ENCODE assay signal across 19 cellular contexts in the genomic region with DNA sequence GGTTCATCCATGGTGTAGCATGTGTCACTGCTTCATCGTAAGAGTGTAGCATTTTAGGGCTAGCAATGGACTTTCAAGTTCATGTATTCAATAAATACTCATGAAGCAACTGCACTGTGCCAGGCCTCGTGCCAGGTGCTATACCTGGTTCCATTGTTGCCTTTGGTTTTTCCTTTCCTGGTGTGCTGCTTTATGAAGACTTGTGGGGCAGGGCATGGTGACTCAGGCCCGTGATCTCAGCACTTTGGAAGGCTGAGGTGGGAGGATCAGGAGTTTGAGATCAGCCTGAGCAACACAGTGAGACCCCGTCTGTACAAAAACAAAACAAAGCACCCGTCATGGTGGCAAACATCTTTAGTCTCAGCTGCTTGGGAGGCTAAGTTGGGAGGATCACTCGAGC. TPM values are rescaled to one million over a fixed set of nuclear protein-coding genes. Genes with fewer than 3 reads are reported as not detected.
A peak's percentile ranks its signal among the peaks of the same experiment; 100 is the strongest.
DNase-seq lines count a peak whose midpoint lies in the region; TF ChIP-seq lines count a peak whose summit lies in the region.
"Had no signal": no experiment of that assay in that cellular context is flagged by ENCODE, and none has a peak within 500 bp of the region (broad histone marks: within the 10 kb centered on the region; RNA-seq: fewer than 3 reads in every experiment).

No MANE protein-coding gene starts in this region.

- H3K27me3 ChIP-seq in GM23248 (replicated peaks; ENCODE audit: insufficient read depth): no peaks in the 10 kb centered on the region
- no peaks in the 10 kb centered on the region for H3K27me3 ChIP-seq in osteoblast (ENCODE audit: insufficient read depth, low read length)
- H3K27me3 ChIP-seq in neural progenitor cell: no peaks in the 10 kb centered on the region
- H3K27me3 ChIP-seq: heart right ventricle had no signal

- H3K4me3 ChIP-seq in GM23248 (no peak overlapping the region), epithelial cell of esophagus (ENCODE audit: low read length) (no peak overlapping the region), osteoblast (ENCODE audit: insufficient read depth, low read length) (no peak overlapping the region), neural progenitor cell (no peak overlapping the region)
- H3K4me3 ChIP-seq: heart right ventricle had no signal

- H3K27ac Mint-ChIP-seq in progenitor cell of endocrine pancreas (no peak overlapping the region), neural progenitor cell (no peak overlapping the region)

- H3K9me3 Mint-ChIP-seq in progenitor cell of endocrine pancreas (ENCODE audit: low read depth) (peaks cover 13% of the 10 kb centered on the region), neural progenitor cell (peaks cover 22% of the 10 kb centered on the region)
- H3K9me3 Mint-ChIP-seq: central memory CD8-positive, alpha-beta T cell had no signal

- in situ Hi-C loops in GM23248 (cut with MboI): no loop called here

- no peak for TF ChIP-seq CTCF in epithelial cell of esophagus (IDR thresholded peaks at IDR 0.05; ENCODE audit: insufficient read depth, low read depth, low read length, missing control alignments)
- no peak for TF ChIP-seq CTCF in osteoblast (IDR thresholded peaks at IDR 0.05; ENCODE audit: extremely low read depth, low read depth, low read length)
- no peak for TF ChIP-seq CTCF in progenitor cell of endocrine pancreas (IDR thresholded peaks at IDR 0.05; ENCODE audit: unreplicated experiment)
- TF ChIP-seq CTCF in neural progenitor cell (IDR thresholded peaks at IDR 0.05): no peak

- peaks cover 27% of the 10 kb centered on the region for H3K4me1 ChIP-seq in GM23248 (ENCODE audit: insufficient read depth)
- H3K4me1 ChIP-seq in osteoblast (ENCODE audit: insufficient read depth, low read length): peaks cover 38% of the 10 kb centered on the region
- no peaks in the 10 kb centered on the region for H3K4me1 ChIP-seq in neural progenitor cell

- H3K9me2 ChIP-seq in GM23248 (ENCODE audit: insufficient read depth): no peaks in the 10 kb centered on the region

- H3K79me2 ChIP-seq in GM23248 (ENCODE audit: insufficient read depth) (no peaks in the 10 kb centered on the region), osteoblast (ENCODE audit: insufficient read depth, low read length) (no peaks in the 10 kb centered on the region), neural progenitor cell (ENCODE audit: low read depth) (no peaks in the 10 kb centered on the region)

- H3K27ac ChIP-seq in GM23248: no peak overlapping the region
- H3K27ac ChIP-seq in osteoblast (ENCODE audit: low read depth, low read length): peak overlapping the region; percentile 75
- no peak overlapping the region for H3K27ac ChIP-seq in neural progenitor cell
- H3K27ac ChIP-seq: heart right ventricle had no signal

- 58 to 62% methylated on average over 6 of the region's 6 CpGs for WGBS in GM23248 (ENCODE audit: low coverage in 1 of 2, low lambda C conversion rate in 2 of 2, missing lambda C conversion rate in 2 of 2), 2 experiments

- H3K4me2 ChIP-seq in GM23248 (ENCODE audit: unreplicated experiment): no peak overlapping the region
- peak overlapping the region; percentile 22 for H3K4me2 ChIP-seq in osteoblast (ENCODE audit: insufficient read depth, low read length)
- H3K4me2 ChIP-seq in neural progenitor cell: no peak overlapping the region

- no peaks in the 10 kb centered on the region for H3K9me3 ChIP-seq in GM23248 (ENCODE audit: low read depth)
- H3K9me3 ChIP-seq in osteoblast (ENCODE audit: low read depth, low read length): no peaks in the 10 kb centered on the region
- no peaks in the 10 kb centered on the region for H3K9me3 ChIP-seq in neural progenitor cell (ENCODE audit: low read depth)
- H3K9me3 ChIP-seq: heart right ventricle had no signal

- H3K36me3 ChIP-seq in GM23248 (ENCODE audit: low read depth) (no peaks in the 10 kb centered on the region), osteoblast (ENCODE audit: insufficient read depth, low read length) (no peaks in the 10 kb centered on the region), neural progenitor cell (no peaks in the 10 kb centered on the region)
- H3K36me3 ChIP-seq: heart right ventricle had no signal

- DNase-seq in GM23248 (peak; percentile 61), RKO (ENCODE audit: low spot score) (peak; percentile 60), epithelial cell of esophagus (ENCODE audit: low read depth) (peak; percentile 96), osteoblast (ENCODE audit: insufficient read length, low spot score, missing footprints) (no peak), progenitor cell of endocrine pancreas (ENCODE audit: low spot score, unreplicated experiment) (no peak), neural progenitor cell (ENCODE audit: low spot score) (no peak), superior temporal gyrus (ENCODE audit: extremely low spot score) (no peak), DMS153 (lab: John Stamatoyannopoulos, UW) (no peak)
- DNase-seq: activated CD4-positive, CD25-positive, alpha-beta regulatory T cell; activated naive CD4-positive, alpha-beta T cell treated with anti-CD3 and anti-CD28 coated beads, Interleukin-2, amount 50 U/mL, for 16 hours; GF-D8; heart right ventricle; left colon; NCI-H1105 treated with DMSO at 0.1 percent for 48 hours; OCI-M1 had no signal

- peak overlapping the region; percentile 19; the same call in 1 of the 2 replicates for H2AFZ ChIP-seq in GM23248
- H2AFZ ChIP-seq in osteoblast (ENCODE audit: low read length): peak overlapping the region; percentile 17
- H2AFZ ChIP-seq in neural progenitor cell (replicated peaks): no peak overlapping the region

- H3K36me3 Mint-ChIP-seq in progenitor cell of endocrine pancreas (ENCODE audit: insufficient read depth): peaks cover 18% of the 10 kb centered on the region
- H3K36me3 Mint-ChIP-seq in neural progenitor cell: peaks cover 2% of the 10 kb centered on the region
- H3K36me3 Mint-ChIP-seq: CD14-positive monocyte had no signal

- H3K4me3 Mint-ChIP-seq in progenitor cell of endocrine pancreas (ENCODE audit: low read depth) (no peak overlapping the region), neural progenitor cell (no peak overlapping the region)
- H3K4me3 Mint-ChIP-seq: CD14-positive monocyte; central memory CD8-positive, alpha-beta T cell had no signal

- H3F3A ChIP-seq in GM23248 (ENCODE audit: insufficient read depth) (peaks cover 17% of the 10 kb centered on the region), neural progenitor cell (ENCODE audit: low read depth) (no peaks in the 10 kb centered on the region)

- H3K4me1 Mint-ChIP-seq in progenitor cell of endocrine pancreas (ENCODE audit: low read depth) (peaks cover 7% of the 10 kb centered on the region), neural progenitor cell (peaks cover 6% of the 10 kb centered on the region)
- H3K4me1 Mint-ChIP-seq: central memory CD8-positive, alpha-beta T cell had no signal

- H3K9ac ChIP-seq in GM23248: no peak overlapping the region
- H3K9ac ChIP-seq in neural progenitor cell: no peak overlapping the region

- H3K27me3 Mint-ChIP-seq in progenitor cell of endocrine pancreas (no peaks in the 10 kb centered on the region), neural progenitor cell (ENCODE audit: insufficient read depth, low read depth) (peaks cover 10% of the 10 kb centered on the region)
- H3K27me3 Mint-ChIP-seq: central memory CD8-positive, alpha-beta T cell had no signal

- H4K20me1 ChIP-seq in GM23248 (ENCODE audit: insufficient read depth) (no peaks in the 10 kb centered on the region), osteoblast (ENCODE audit: insufficient read depth, low read length) (no peaks in the 10 kb centered on the region), neural progenitor cell (ENCODE audit: low read depth) (no peaks in the 10 kb centered on the region)

RNA-seq across cellular contexts. Expression of a gene that starts 2.2 kb away (rescaled TPM):
- 8.6 and 16.7 TPM in 2 replicates for total RNA-seq in GM23248 (2014; rRNA removed; shearing (Covaris generic))
- polyA plus RNA-seq in GM23248 (2016; fragmentation: Nextera tagmentation; extraction: Ambion mirVana): 10.4 and 11.9 TPM in 2 replicates
- total RNA-seq in osteoblast (18.6 and 28.2 TPM in 2 replicates), progenitor cell of endocrine pancreas (4.9 and 5.1 TPM in 2 replicates), neural progenitor cell (ENCODE audit: low replicate concordance) (not detected in 2 replicates)
- total RNA-seq: left colon had no signal
- polyA plus RNA-seq: CD14-positive monocyte had no signal

RNA-seq across cellular contexts. Expression of a gene that starts 24.1 kb away (rescaled TPM):
- not detected in 2 replicates for total RNA-seq in GM23248 (2014; rRNA removed; shearing (Covaris generic))
- polyA plus RNA-seq in GM23248 (2016; fragmentation: Nextera tagmentation; extraction: Ambion mirVana): not detected in 2 replicates
- total RNA-seq in osteoblast: not detected in 2 replicates
- total RNA-seq in progenitor cell of endocrine pancreas: 85.0 and 107 TPM in 2 replicates
- total RNA-seq in neural progenitor cell (ENCODE audit: low replicate concordance): 0.65 and 0.82 TPM in 2 replicates
- polyA plus RNA-seq: CD14-positive monocyte had no signal

RNA-seq across cellular contexts. Expression of a gene that starts 53.9 kb away (rescaled TPM):
- not detected in 2 replicates for total RNA-seq in GM23248 (2014; rRNA removed; shearing (Covaris generic))
- 0.23 TPM in 1 of 2 replicates, not detected in the other for polyA plus RNA-seq in GM23248 (2016; fragmentation: Nextera tagmentation; extraction: Ambion mirVana)
- total RNA-seq in osteoblast (not detected in 2 replicates), progenitor cell of endocrine pancreas (not detected in 2 replicates), neural progenitor cell (ENCODE audit: low replicate concordance) (0.50 TPM in 1 of 2 replicates, not detected in the other)
- total RNA-seq: heart right ventricle, left colon, NCI-H460, posterior vena cava had no signal
- polyA plus RNA-seq: CD14-positive monocyte had no signal

Comparison
In these comparisons a context has a peak if more than half of its experiments do, and no peak if none do; other contexts are left out.
1. DNase-seq: peak in GM23248 (single experiment), RKO (single experiment) and epithelial cell of esophagus (single experiment); none in osteoblast (single experiment), progenitor cell of endocrine pancreas (single experiment), neural progenitor cell (single experiment), superior temporal gyrus (single experiment) and DMS153 (single experiment).
2. RNA of a gene that starts 24.1 kb away (total RNA-seq): 85.0 to 107 TPM in progenitor cell of endocrine pancreas; 0.65 to 0.82 TPM in neural progenitor cell, not detected in GM23248 and not detected in osteoblast; every median in the first group is over 10 times any median in the second.